In the genomic region with DNA sequence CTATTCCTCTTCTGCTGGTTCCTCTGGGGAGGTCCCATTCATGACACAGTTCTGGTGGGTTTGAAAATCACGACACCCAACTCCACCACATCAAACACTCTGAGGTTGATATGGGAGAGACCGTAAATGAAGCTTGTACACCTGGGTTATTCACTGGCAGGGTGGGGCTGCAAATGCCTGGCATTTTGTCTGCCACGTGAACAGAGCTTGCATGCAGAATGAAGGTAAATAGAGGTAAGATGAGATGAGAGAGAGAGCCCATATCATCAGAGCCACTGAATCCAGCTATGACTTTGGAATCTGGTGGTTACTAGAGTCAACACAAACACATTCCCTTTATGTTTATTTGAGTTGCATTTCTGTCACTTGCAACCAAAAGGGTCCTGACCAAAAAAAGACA, we compare ENCODE assay signal across 17 cellular contexts.
"Had no signal": no experiment of that assay in that cellular context is flagged by ENCODE, and none has a peak within 500 bp of the region (broad histone marks: within the 10 kb centered on the region; RNA-seq: fewer than 3 reads in every experiment).

No MANE protein-coding gene starts in this region.

- H3K27me3 ChIP-seq: adrenal gland, tibial nerve, uterus had no signal

- H3K27ac Mint-ChIP-seq: activated CD4-positive, alpha-beta memory T cell treated with anti-CD3 and anti-CD28 coated beads for 36 hours; activated CD4-positive, alpha-beta T cell treated with anti-CD3 and anti-CD28 coated beads for 36 hours; progenitor cell of endocrine pancreas; stimulated activated naive CD8-positive, alpha-beta T cell treated with anti-CD3 and anti-CD28 coated beads, Interleukin-15, Interleukin-2, amounts not matched to agents 100 ng/mL and 50 ng/mL, for 24 hours; WTC11 had no signal

- DNase-seq: activated CD4-positive, alpha-beta memory T cell treated with anti-CD3 and anti-CD28 coated beads for 36 hours; activated CD4-positive, alpha-beta T cell treated with anti-CD3 and anti-CD28 coated beads for 36 hours; activated naive CD4-positive, alpha-beta T cell treated with anti-CD3 and anti-CD28 coated beads, Interleukin-2, amount 50 U/mL, for 16 hours; activated T-cell treated with anti-CD3 and anti-CD28 coated beads, Interleukin-2, amount 50 U/mL, for 4 hours; adrenal gland; hippocampal formation; left cardiac atrium; lower lobe of right lung; stimulated activated CD4-positive, alpha-beta T cell treated with anti-CD3 and anti-CD28 coated beads, Interleukin-15, amount 100 ng/mL, for 24 hours; stimulated activated CD4-positive, alpha-beta T cell treated with anti-CD3 and anti-CD28 coated beads, Interleukin-2, amount 100 ng/mL, for 48 hours; uterus had no signal

- H3K4me3 ChIP-seq: adrenal gland, lower lobe of right lung, tibial nerve, uterus had no signal

- H3K9me3 ChIP-seq: adrenal gland, lower lobe of right lung, uterus had no signal

- H3K4me3 Mint-ChIP-seq: activated CD4-positive, alpha-beta memory T cell treated with anti-CD3 and anti-CD28 coated beads for 36 hours; activated CD4-positive, alpha-beta T cell treated with anti-CD3 and anti-CD28 coated beads for 36 hours; activated T-cell treated with anti-CD3 and anti-CD28 coated beads, Interleukin-2, amount 50 U/mL, for 4 hours; nephron; stimulated activated naive CD8-positive, alpha-beta T cell treated with anti-CD3 and anti-CD28 coated beads, Interleukin-15, Interleukin-2, amounts not matched to agents 100 ng/mL and 50 ng/mL, for 24 hours; WTC11 had no signal

- ATAC-seq: activated CD4-positive, alpha-beta T cell treated with anti-CD3 and anti-CD28 coated beads for 36 hours; activated T-cell treated with anti-CD3 and anti-CD28 coated beads, Interleukin-2, amount 50 U/mL, for 4 hours; left cardiac atrium; lower lobe of right lung; WTC11 had no signal

- H3K36me3 ChIP-seq: adrenal gland, lower lobe of right lung, tibial nerve, uterus had no signal

- H3K36me3 Mint-ChIP-seq: activated CD4-positive, alpha-beta memory T cell treated with anti-CD3 and anti-CD28 coated beads for 36 hours had no signal

- FAIRE-seq: islet of Langerhans had no signal
